Comparison of ENCODE assay signal across 10 cellular contexts in the genomic region with DNA sequence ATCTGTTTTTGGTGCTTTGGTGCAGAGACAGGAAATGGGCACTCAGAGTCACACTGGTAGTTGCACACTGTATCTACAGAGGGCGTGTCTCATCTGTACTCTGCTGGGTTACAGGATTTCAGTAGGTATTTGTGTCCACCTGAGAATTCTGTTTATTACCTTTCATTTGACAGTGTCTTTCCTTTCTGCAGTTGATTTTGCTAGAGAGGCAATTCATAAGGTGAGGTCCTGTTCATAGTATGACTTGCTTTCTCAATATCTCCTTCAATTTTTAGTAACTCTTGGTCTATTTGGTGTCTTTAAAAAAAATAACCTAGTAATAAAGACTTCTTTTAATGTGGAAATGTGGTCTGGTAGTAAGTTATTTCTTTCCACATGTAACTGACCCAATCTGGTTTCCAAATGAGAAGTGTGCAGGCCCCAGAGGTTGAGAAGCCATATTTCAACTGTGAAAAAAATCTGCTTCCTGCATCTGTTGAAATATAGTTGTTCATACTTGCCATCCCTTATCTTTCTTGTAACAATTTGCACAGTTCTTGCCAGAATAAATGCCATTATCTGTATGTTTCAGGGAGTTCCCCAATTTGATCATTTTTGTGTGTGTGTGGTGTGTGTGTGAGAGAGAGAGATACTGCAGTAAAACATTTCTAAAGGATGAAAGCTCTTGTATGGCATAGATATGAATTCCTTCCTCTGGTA.
DNase-seq lines count a peak whose midpoint lies in the region; ATAC-seq and TF ChIP-seq lines count a peak whose summit lies in the region.
"Had no signal": no experiment of that assay in that cellular context is flagged by ENCODE, and none has a peak within 500 bp of the region (broad histone marks: within the 10 kb centered on the region; RNA-seq: fewer than 3 reads in every experiment).

No MANE protein-coding gene starts in this region.

- no peak for TF ChIP-seq POLR2A in HCT116 (IDR thresholded peaks at IDR 0.05; ENCODE audit: borderline replicate concordance, extremely low read depth, insufficient read depth, insufficient read length)
- no peak for TF ChIP-seq POLR2A in right lobe of liver (IDR thresholded peaks at IDR 0.05)
- TF ChIP-seq POLR2A in stomach (IDR thresholded peaks at IDR 0.05), result no peak

- peak; percentile 64 for ATAC-seq in HCT116
- ATAC-seq in right lobe of liver, result peak in 3 of 4 donors; percentile 31 to 50 (median 41)

- no peaks in the 10 kb centered on the region for H3K4me1 ChIP-seq in HCT116 (ENCODE audit: control insufficient read depth in 1 of 2, insufficient read depth in 2 of 2, low read length in 2 of 2)
- H3K4me1 ChIP-seq in right lobe of liver, result no peaks in the 10 kb centered on the region
- peaks cover 0 to 9% (median 0%) of the 10 kb centered on the region in 4 donors for H3K4me1 ChIP-seq in stomach

- intact Hi-C loops in HCT116 (cut with micrococcal nuclease) (loop anchor here (10.0 kb wide), 1 partner anchor 194 kb away; a partner anchor contains a TSS), right lobe of liver (cut with DNase I) (no loop called here), stomach (cut with DNase I; ENCODE audit: low total_unique reads) (loop anchor here (10.0 kb wide), 1 partner anchor 454 kb away; no protein-coding TSS in a partner anchor)

- 55% methylated on average over 1 of the region's 1 CpG for WGBS in right lobe of liver (ENCODE audit: insufficient coverage, low coverage, low lambda C conversion rate, missing lambda C conversion rate)
- WGBS in stomach, 5 donors, result 46 to 77% (median 49%) methylated on average over 1 of the region's 1 CpG

- POLR2A ChIA-PET in HCT116 (lab: Charles Lee), result no interaction called here

- H3K27me3 ChIP-seq in HCT116 (ENCODE audit: insufficient read depth, low read length) (no peaks in the 10 kb centered on the region), right lobe of liver (no peaks in the 10 kb centered on the region), stomach (no peaks in the 10 kb centered on the region)

- no peak overlapping the region for H2AFZ ChIP-seq in HCT116 (ENCODE audit: low read depth, low read length, poor library complexity, severe bottlenecking)

- no peak overlapping the region for H3K4me3 ChIP-seq in HCT116 (replicated peaks in 1 of 2; ENCODE audit: low read depth in 1 of 2, low read length in 2 of 2)
- H3K4me3 ChIP-seq in right lobe of liver, result no peak overlapping the region
- no peak overlapping the region for H3K4me3 ChIP-seq in stomach
- H3K4me3 ChIP-seq: left ventricle myocardium inferior had no signal

- H3K9me2 ChIP-seq in HCT116 (ENCODE audit: insufficient read depth), result no peaks in the 10 kb centered on the region

- CTCF ChIA-PET in HCT116 (lab: Charles Lee), result interaction anchor here (1.5 kb wide), 1 partner anchor 15 kb away, joined by 3 read pairs; no protein-coding TSS in a partner anchor

- no peak for TF ChIP-seq RAD21 in HCT116 (IDR thresholded peaks at IDR 0.05; ENCODE audit: low read depth)

- H3K4me2 ChIP-seq in HCT116 (ENCODE audit: low read length), result no peak overlapping the region

- no peaks in the 10 kb centered on the region for H3K79me2 ChIP-seq in HCT116 (ENCODE audit: insufficient read depth, low read length)

- no peak overlapping the region for H3K27ac ChIP-seq in HCT116 (ENCODE audit: low read depth, low read length)
- no peak overlapping the region for H3K27ac ChIP-seq in right lobe of liver
- no peak overlapping the region for H3K27ac ChIP-seq in substantia nigra (ENCODE audit: low read depth, low read length, poor library complexity, severe bottlenecking)
- H3K27ac ChIP-seq in stomach, result no peak overlapping the region
- H3K27ac ChIP-seq: left ventricle myocardium inferior had no signal

- BruUV-seq in HCT116 (replicated peaks; lab: Mats Ljungman, UMichigan), result no TSS peak

- no peaks in the 10 kb centered on the region for H3K36me3 ChIP-seq in HCT116 (ENCODE audit: control insufficient read depth in 1 of 2, insufficient read depth in 2 of 2, low read length in 2 of 2)
- peaks cover 0 to 7% (median 3%) of the 10 kb centered on the region in 4 donors for H3K36me3 ChIP-seq in right lobe of liver
- peaks cover 0 to 12% (median 8%) of the 10 kb centered on the region in 4 donors for H3K36me3 ChIP-seq in stomach
- H3K36me3 ChIP-seq: left ventricle myocardium inferior had no signal

- H3K9me3 ChIP-seq in HCT116 (ENCODE audit: control insufficient read depth in 1 of 2, insufficient read depth in 1 of 2, low read depth in 1 of 2, low read length in 2 of 2), result no peaks in the 10 kb centered on the region
- no peaks in the 10 kb centered on the region for H3K9me3 ChIP-seq in right lobe of liver
- H3K9me3 ChIP-seq in stomach, result peaks cover 0 to under 1% (median 0%) of the 10 kb centered on the region in 4 donors
- H3K9me3 ChIP-seq: left ventricle myocardium inferior had no signal

- no peaks in the 10 kb centered on the region for H4K20me1 ChIP-seq in HCT116 (ENCODE audit: insufficient read depth)

- RAD21 ChIA-PET in HCT116 (lab: Charles Lee; ENCODE audit: low non-redundant PET in 1 of 2, low total read pairs in 2 of 2, uncharacterized antibody in 2 of 2, unreplicated experiment in 2 of 2), result interaction anchor here in 1 of 2 experiments (1.2 kb wide), 1 partner anchor 15 kb away, joined by 3 read pairs; no protein-coding TSS in a partner anchor

- TF ChIP-seq CTCF in HCT116 (IDR thresholded peaks at IDR 0.05 in 2 of 3, conservative IDR thresholded peaks at IDR 0.05 in 1 of 3; ENCODE audit: borderline replicate concordance in 1 of 3, insufficient read depth in 1 of 3, low read depth in 2 of 3, low read length in 2 of 3) (no peak), right lobe of liver (IDR thresholded peaks at IDR 0.05) (no peak), stomach (IDR thresholded peaks at IDR 0.05) (no peak)

- no peak for TF ChIP-seq EP300 in stomach (IDR thresholded peaks at IDR 0.05)

- no peak overlapping the region for H3K9ac ChIP-seq in HCT116 (ENCODE audit: low read length)

- DNase-seq in NCI-H510A treated with DMSO at 0.1 percent for 48 hours (lab: John Stamatoyannopoulos, UW), result peak; percentile 66
- no peak for DNase-seq in NCI-H510A (lab: John Stamatoyannopoulos, UW)
- no peak for DNase-seq in HCT116 (ENCODE audit: low read depth, low spot score)
- peak; percentile 68 for DNase-seq in KG1 (lab: John Stamatoyannopoulos, UW)
- DNase-seq in right lobe of liver, result no peak
- DNase-seq in NCI-H82 treated with DMSO at 0.1 percent for 48 hours (lab: John Stamatoyannopoulos, UW; ENCODE audit: unreplicated experiment), result no peak
- no peak for DNase-seq in substantia nigra (lab: John Stamatoyannopoulos, UW)
- DNase-seq in stomach, result no peak
- DNase-seq: caudate nucleus, left ventricle myocardium inferior had no signal

TF ChIP-seq in HCT116, 20 proteins besides CTCF, POLR2A, EP300 and RAD21 (continues in another document):
- no peak for TF ChIP-seq FOSL1 (IDR thresholded peaks at IDR 0.05; ENCODE audit: low read depth)
- TF ChIP-seq, protein P1, sequence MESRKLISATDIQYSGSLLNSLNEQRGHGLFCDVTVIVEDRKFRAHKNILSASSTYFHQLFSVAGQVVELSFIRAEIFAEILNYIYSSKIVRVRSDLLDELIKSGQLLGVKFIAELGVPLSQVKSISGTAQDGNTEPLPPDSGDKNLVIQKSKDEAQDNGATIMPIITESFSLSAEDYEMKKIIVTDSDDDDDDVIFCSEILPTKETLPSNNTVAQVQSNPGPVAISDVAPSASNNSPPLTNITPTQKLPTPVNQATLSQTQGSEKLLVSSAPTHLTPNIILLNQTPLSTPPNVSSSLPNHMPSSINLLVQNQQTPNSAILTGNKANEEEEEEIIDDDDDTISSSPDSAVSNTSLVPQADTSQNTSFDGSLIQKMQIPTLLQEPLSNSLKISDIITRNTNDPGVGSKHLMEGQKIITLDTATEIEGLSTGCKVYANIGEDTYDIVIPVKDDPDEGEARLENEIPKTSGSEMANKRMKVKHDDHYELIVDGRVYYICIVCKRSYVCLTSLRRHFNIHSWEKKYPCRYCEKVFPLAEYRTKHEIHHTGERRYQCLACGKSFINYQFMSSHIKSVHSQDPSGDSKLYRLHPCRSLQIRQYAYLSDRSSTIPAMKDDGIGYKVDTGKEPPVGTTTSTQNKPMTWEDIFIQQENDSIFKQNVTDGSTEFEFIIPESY (IDR thresholded peaks at IDR 0.05; ENCODE audit: extremely low read depth, insufficient replicate concordance, low read length), result no peak
- TF ChIP-seq, protein P2, sequence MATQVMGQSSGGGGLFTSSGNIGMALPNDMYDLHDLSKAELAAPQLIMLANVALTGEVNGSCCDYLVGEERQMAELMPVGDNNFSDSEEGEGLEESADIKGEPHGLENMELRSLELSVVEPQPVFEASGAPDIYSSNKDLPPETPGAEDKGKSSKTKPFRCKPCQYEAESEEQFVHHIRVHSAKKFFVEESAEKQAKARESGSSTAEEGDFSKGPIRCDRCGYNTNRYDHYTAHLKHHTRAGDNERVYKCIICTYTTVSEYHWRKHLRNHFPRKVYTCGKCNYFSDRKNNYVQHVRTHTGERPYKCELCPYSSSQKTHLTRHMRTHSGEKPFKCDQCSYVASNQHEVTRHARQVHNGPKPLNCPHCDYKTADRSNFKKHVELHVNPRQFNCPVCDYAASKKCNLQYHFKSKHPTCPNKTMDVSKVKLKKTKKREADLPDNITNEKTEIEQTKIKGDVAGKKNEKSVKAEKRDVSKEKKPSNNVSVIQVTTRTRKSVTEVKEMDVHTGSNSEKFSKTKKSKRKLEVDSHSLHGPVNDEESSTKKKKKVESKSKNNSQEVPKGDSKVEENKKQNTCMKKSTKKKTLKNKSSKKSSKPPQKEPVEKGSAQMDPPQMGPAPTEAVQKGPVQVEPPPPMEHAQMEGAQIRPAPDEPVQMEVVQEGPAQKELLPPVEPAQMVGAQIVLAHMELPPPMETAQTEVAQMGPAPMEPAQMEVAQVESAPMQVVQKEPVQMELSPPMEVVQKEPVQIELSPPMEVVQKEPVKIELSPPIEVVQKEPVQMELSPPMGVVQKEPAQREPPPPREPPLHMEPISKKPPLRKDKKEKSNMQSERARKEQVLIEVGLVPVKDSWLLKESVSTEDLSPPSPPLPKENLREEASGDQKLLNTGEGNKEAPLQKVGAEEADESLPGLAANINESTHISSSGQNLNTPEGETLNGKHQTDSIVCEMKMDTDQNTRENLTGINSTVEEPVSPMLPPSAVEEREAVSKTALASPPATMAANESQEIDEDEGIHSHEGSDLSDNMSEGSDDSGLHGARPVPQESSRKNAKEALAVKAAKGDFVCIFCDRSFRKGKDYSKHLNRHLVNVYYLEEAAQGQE (IDR thresholded peaks at IDR 0.05; ENCODE audit: low read depth), result no peak
- TF ChIP-seq EGR1 (IDR thresholded peaks at IDR 0.05; ENCODE audit: low read depth), result no peak
- TF ChIP-seq ZNF274 (IDR thresholded peaks at IDR 0.05; ENCODE audit: low read depth, low read length), result no peak
- no peak for TF ChIP-seq CEBPB (IDR thresholded peaks at IDR 0.05; ENCODE audit: low read depth)
- TF ChIP-seq TCF7L2 (IDR thresholded peaks at IDR 0.05; ENCODE audit: borderline replicate concordance, extremely low read depth, insufficient read depth, insufficient read length), result no peak
- TF ChIP-seq, protein P3, sequence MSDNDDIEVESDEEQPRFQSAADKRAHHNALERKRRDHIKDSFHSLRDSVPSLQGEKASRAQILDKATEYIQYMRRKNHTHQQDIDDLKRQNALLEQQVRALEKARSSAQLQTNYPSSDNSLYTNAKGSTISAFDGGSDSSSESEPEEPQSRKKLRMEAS (IDR thresholded peaks at IDR 0.05), result no peak
- no peak for TF ChIP-seq ZFX (IDR thresholded peaks at IDR 0.05)

Comparison
In these comparisons a context has a peak if more than half of its experiments do, and no peak if none do; other contexts are left out.
1. DNase-seq: peak in NCI-H510A treated with DMSO at 0.1 percent for 48 hours (single experiment) and KG1 (single experiment); none in NCI-H510A (single experiment), HCT116 (single experiment), right lobe of liver (0 of 3), NCI-H82 treated with DMSO at 0.1 percent for 48 hours (single experiment), substantia nigra (0 of 49) and stomach (single experiment).
2. intact Hi-C loops: an anchor here in HCT116 (10.0 kb wide) and stomach (10.0 kb wide); none called in right lobe of liver.